1 cellular context compared by ENCODE assay signal in genomic region chr1:169102567-169102966, GRCh38.
TF ChIP-seq lines count a peak whose summit lies in the region.

No MANE protein-coding gene starts in this region.

TF ChIP-seq in HepG2, 621 proteins besides CTCF, POLR2A, EP300 and RAD21 (continued from another document and continues in another):
- TF ChIP-seq SOX6 (IDR thresholded peaks at IDR 0.05) (no peak), SOX6 (CRISPR knock-in tag; IDR thresholded peaks at IDR 0.05) (peak; percentile 21; the same call in 1 of the 2 replicates), RXRA (CRISPR knock-in tag; IDR thresholded peaks at IDR 0.05) (peak; percentile 56; the same call in 1 of the 2 replicates), SPEN (CRISPR knock-in tag; IDR thresholded peaks at IDR 0.05; ENCODE audit: low read depth) (peak; percentile 29; the same call in 1 of the 2 replicates), ZBTB26 (CRISPR knock-in tag; IDR thresholded peaks at IDR 0.05; ENCODE audit: borderline replicate concordance) (0 out of 2 replicates have a peak, but pooled peaks have one; percentile 19), ELK4 (CRISPR knock-in tag; IDR thresholded peaks at IDR 0.05; ENCODE audit: borderline replicate concordance) (no peak), ZBTB7A (CRISPR knock-in tag; IDR thresholded peaks at IDR 0.05) (no peak), PCBP1 (IDR thresholded peaks at IDR 0.05; ENCODE audit: borderline replicate concordance, low read depth, low read length) (no peak), ZNF780A (CRISPR knock-in tag; IDR thresholded peaks at IDR 0.05) (no peak), TAF15 (IDR thresholded peaks at IDR 0.05; ENCODE audit: low read depth, low read length, poor library complexity, severe bottlenecking) (no peak), ZKSCAN1 (IDR thresholded peaks at IDR 0.05; ENCODE audit: low read length) (no peak), SAP130 (CRISPR knock-in tag; IDR thresholded peaks at IDR 0.05; ENCODE audit: low read depth) (peak; percentile 74), ZNF484 (CRISPR knock-in tag; IDR thresholded peaks at IDR 0.05; ENCODE audit: borderline replicate concordance, low read depth) (no peak), GFI1 (CRISPR knock-in tag; IDR thresholded peaks at IDR 0.05; ENCODE audit: borderline replicate concordance) (0 out of 2 replicates have a peak, but pooled peaks have one; percentile 19), HOXA9 (CRISPR knock-in tag; IDR thresholded peaks at IDR 0.05; ENCODE audit: borderline replicate concordance) (no peak), SRSF1 (optimal IDR thresholded peaks at IDR 0.05; ENCODE audit: low read depth, low read length) (no peak), CCAR2 (optimal IDR thresholded peaks at IDR 0.05; ENCODE audit: low read depth, low read length) (no peak), ZNF576 (CRISPR knock-in tag; IDR thresholded peaks at IDR 0.05) (no peak), ZNF547 (CRISPR knock-in tag; IDR thresholded peaks at IDR 0.05) (peak; percentile 43; the same call in 1 of the 2 replicates), ZNF44 (CRISPR knock-in tag; IDR thresholded peaks at IDR 0.05) (0 out of 2 replicates have a peak, but pooled peaks have one; percentile 35), ZNF773 (CRISPR knock-in tag; IDR thresholded peaks at IDR 0.05; ENCODE audit: borderline replicate concordance) (no peak), ZSCAN21 (CRISPR knock-in tag; IDR thresholded peaks at IDR 0.05; ENCODE audit: borderline replicate concordance) (peak; percentile 42; the same call in 1 of the 2 replicates), SKIL (CRISPR knock-in tag; IDR thresholded peaks at IDR 0.05; ENCODE audit: borderline replicate concordance) (no peak), LRRFIP1 (CRISPR knock-in tag; conservative IDR thresholded peaks at IDR 0.05) (no peak), ZNF879 (CRISPR knock-in tag; IDR thresholded peaks at IDR 0.05) (no peak), ZGPAT (CRISPR knock-in tag; IDR thresholded peaks at IDR 0.05) (peak; percentile 50; the same call in 1 of the 2 replicates), HMG20A (CRISPR knock-in tag; IDR thresholded peaks at IDR 0.05; ENCODE audit: borderline replicate concordance) (peak; percentile 67; the same call in 1 of the 2 replicates), ZNF10 (CRISPR knock-in tag; IDR thresholded peaks at IDR 0.05; ENCODE audit: borderline replicate concordance, low read depth) (no peak), SALL1 (CRISPR knock-in tag; IDR thresholded peaks at IDR 0.05) (peak; percentile 75), MNT (IDR thresholded peaks at IDR 0.05) (peak; percentile 22; the same call in 1 of the 2 replicates), ZNF598 (CRISPR knock-in tag; IDR thresholded peaks at IDR 0.05; ENCODE audit: borderline replicate concordance) (0 out of 2 replicates have a peak, but pooled peaks have one; percentile 39), MAX (IDR thresholded peaks at IDR 0.05) (peak; percentile 70), JUNB (CRISPR knock-in tag; IDR thresholded peaks at IDR 0.05; ENCODE audit: borderline replicate concordance) (peak; percentile 79; the same call in 1 of the 2 replicates), ZNF790 (CRISPR knock-in tag; IDR thresholded peaks at IDR 0.05; ENCODE audit: borderline replicate concordance) (no peak), MXI1 (IDR thresholded peaks at IDR 0.05; ENCODE audit: borderline replicate concordance, low read depth, low read length) (peak; percentile 76; the same call in 1 of the 3 replicates)
- TF ChIP-seq, protein P1, sequence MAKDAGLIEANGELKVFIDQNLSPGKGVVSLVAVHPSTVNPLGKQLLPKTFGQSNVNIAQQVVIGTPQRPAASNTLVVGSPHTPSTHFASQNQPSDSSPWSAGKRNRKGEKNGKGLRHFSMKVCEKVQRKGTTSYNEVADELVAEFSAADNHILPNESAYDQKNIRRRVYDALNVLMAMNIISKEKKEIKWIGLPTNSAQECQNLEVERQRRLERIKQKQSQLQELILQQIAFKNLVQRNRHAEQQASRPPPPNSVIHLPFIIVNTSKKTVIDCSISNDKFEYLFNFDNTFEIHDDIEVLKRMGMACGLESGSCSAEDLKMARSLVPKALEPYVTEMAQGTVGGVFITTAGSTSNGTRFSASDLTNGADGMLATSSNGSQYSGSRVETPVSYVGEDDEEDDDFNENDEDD (CRISPR knock-in tag; IDR thresholded peaks at IDR 0.05; ENCODE audit: borderline replicate concordance), result peak; percentile 55; the same call in 1 of the 2 replicates
- TF ChIP-seq, protein P2, sequence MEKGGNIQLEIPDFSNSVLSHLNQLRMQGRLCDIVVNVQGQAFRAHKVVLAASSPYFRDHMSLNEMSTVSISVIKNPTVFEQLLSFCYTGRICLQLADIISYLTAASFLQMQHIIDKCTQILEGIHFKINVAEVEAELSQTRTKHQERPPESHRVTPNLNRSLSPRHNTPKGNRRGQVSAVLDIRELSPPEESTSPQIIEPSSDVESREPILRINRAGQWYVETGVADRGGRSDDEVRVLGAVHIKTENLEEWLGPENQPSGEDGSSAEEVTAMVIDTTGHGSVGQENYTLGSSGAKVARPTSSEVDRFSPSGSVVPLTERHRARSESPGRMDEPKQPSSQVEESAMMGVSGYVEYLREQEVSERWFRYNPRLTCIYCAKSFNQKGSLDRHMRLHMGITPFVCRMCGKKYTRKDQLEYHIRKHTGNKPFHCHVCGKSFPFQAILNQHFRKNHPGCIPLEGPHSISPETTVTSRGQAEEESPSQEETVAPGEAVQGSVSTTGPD (CRISPR knock-in tag; IDR thresholded peaks at IDR 0.05), result no peak
- TF ChIP-seq, protein P3, sequence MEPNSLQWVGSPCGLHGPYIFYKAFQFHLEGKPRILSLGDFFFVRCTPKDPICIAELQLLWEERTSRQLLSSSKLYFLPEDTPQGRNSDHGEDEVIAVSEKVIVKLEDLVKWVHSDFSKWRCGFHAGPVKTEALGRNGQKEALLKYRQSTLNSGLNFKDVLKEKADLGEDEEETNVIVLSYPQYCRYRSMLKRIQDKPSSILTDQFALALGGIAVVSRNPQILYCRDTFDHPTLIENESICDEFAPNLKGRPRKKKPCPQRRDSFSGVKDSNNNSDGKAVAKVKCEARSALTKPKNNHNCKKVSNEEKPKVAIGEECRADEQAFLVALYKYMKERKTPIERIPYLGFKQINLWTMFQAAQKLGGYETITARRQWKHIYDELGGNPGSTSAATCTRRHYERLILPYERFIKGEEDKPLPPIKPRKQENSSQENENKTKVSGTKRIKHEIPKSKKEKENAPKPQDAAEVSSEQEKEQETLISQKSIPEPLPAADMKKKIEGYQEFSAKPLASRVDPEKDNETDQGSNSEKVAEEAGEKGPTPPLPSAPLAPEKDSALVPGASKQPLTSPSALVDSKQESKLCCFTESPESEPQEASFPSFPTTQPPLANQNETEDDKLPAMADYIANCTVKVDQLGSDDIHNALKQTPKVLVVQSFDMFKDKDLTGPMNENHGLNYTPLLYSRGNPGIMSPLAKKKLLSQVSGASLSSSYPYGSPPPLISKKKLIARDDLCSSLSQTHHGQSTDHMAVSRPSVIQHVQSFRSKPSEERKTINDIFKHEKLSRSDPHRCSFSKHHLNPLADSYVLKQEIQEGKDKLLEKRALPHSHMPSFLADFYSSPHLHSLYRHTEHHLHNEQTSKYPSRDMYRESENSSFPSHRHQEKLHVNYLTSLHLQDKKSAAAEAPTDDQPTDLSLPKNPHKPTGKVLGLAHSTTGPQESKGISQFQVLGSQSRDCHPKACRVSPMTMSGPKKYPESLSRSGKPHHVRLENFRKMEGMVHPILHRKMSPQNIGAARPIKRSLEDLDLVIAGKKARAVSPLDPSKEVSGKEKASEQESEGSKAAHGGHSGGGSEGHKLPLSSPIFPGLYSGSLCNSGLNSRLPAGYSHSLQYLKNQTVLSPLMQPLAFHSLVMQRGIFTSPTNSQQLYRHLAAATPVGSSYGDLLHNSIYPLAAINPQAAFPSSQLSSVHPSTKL (CRISPR knock-in tag; IDR thresholded peaks at IDR 0.05), result peak; percentile 76
- TF ChIP-seq, protein P4, sequence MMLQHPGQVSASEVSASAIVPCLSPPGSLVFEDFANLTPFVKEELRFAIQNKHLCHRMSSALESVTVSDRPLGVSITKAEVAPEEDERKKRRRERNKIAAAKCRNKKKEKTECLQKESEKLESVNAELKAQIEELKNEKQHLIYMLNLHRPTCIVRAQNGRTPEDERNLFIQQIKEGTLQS (CRISPR knock-in tag; IDR thresholded peaks at IDR 0.05), result peak; percentile 94
